Comparison of ENCODE assay signal across 14 cellular contexts in genomic region chr12:120628919-120629318, GRCh38. TPM values are rescaled to one million over a fixed set of nuclear protein-coding genes. Genes with fewer than 3 reads are reported as not detected.
DNase-seq lines count a peak whose midpoint lies in the region; ATAC-seq and TF ChIP-seq lines count a peak whose summit lies in the region.
"Had no signal": no experiment of that assay in that cellular context is flagged by ENCODE, and none has a peak within 500 bp of the region (broad histone marks: within the 10 kb centered on the region; RNA-seq: fewer than 3 reads in every experiment).

No MANE protein-coding gene starts in this region.

- no peak overlapping the region for H2BK120ac ChIP-seq in mesenchymal stem cell (ENCODE audit: low read depth, low read length)

- peak; percentile 18 for TF ChIP-seq CTCF in choroid plexus epithelial cell (conservative IDR thresholded peaks at IDR 0.05; ENCODE audit: low read depth, low read length)

- H4K8ac ChIP-seq in mesenchymal stem cell (ENCODE audit: low read length), result no peak overlapping the region

- H2BK15ac ChIP-seq in mesenchymal stem cell (ENCODE audit: low read depth, poor library complexity, severe bottlenecking), result no peak overlapping the region

- no peak overlapping the region for H2BK5ac ChIP-seq in mesenchymal stem cell (ENCODE audit: low read depth, low read length, poor library complexity, severe bottlenecking)

- no peaks in the 10 kb centered on the region for H3K79me1 ChIP-seq in mesenchymal stem cell (replicated peaks; ENCODE audit: low read length, poor library complexity, severe bottlenecking)

- H4K91ac ChIP-seq in mesenchymal stem cell (ENCODE audit: low read length), result peak overlapping the region; percentile 52

- H2BK12ac ChIP-seq in mesenchymal stem cell (ENCODE audit: low read length in 2 of 2), result no peak overlapping the region

- ATAC-seq in HG03159 (IDR thresholded peaks at IDR 0.05; ENCODE audit: unreplicated experiment), result no peak
- ATAC-seq: naive thymus-derived CD8-positive, alpha-beta T cell had no signal

- no peak overlapping the region for H2AK5ac ChIP-seq in mesenchymal stem cell (ENCODE audit: low read length, severe bottlenecking)

- H3K4me3 ChIP-seq in choroid plexus epithelial cell (ENCODE audit: low read depth, low read length), result no peak overlapping the region
- H3K4me3 ChIP-seq in mesenchymal stem cell (ENCODE audit: insufficient read depth in 1 of 2, low read depth in 1 of 2, low read length in 2 of 2), result no peak overlapping the region
- H3K4me3 ChIP-seq: PC-9 had no signal

- H3K9me3 ChIP-seq in mesenchymal stem cell (ENCODE audit: control insufficient read depth, low read length), result no peaks in the 10 kb centered on the region

- H3K4me2 ChIP-seq in mesenchymal stem cell (ENCODE audit: low read length, poor library complexity, severe bottlenecking), result no peak overlapping the region
- H3K4me2 ChIP-seq: PC-9 had no signal

- no peak overlapping the region for H3K9ac ChIP-seq in mesenchymal stem cell (ENCODE audit: low read length)

- H3K14ac ChIP-seq in mesenchymal stem cell (ENCODE audit: low read length in 2 of 2), result peak overlapping the region in 1 of 2 experiments; percentile 95

- H3K36me3 ChIP-seq in mesenchymal stem cell (ENCODE audit: control insufficient read depth in 1 of 2, insufficient read depth in 2 of 2, low read depth in 1 of 2, low read length in 2 of 2), result no peaks in the 10 kb centered on the region

- peak; percentile 17 for DNase-seq in Daoy (ENCODE audit: low read depth)
- peak; percentile 14 for DNase-seq in NCI-H226
- DNase-seq in choroid plexus epithelial cell (ENCODE audit: low read depth), result no peak
- DNase-seq in mesenchymal stem cell, result no peak
- DNase-seq in inferior parietal cortex (ENCODE audit: extremely low spot score), result no peak
- DNase-seq in CD1c-positive myeloid dendritic cell (ENCODE audit: extremely low spot score), result no peak
- DNase-seq in SIG-M5 (lab: John Stamatoyannopoulos, UW), result no peak
- DNase-seq: activated T-cell treated with anti-CD3 and anti-CD28 coated beads for 4 hours; DMS79; naive thymus-derived CD8-positive, alpha-beta T cell; NCI-H1417 treated with DMSO at 0.1 percent for 48 hours; PC-9 had no signal

- H3K4me1 ChIP-seq in mesenchymal stem cell (ENCODE audit: control insufficient read depth, insufficient read depth, low read depth, low read length), result peaks cover 4% of the 10 kb centered on the region

- H2AFZ ChIP-seq in mesenchymal stem cell (ENCODE audit: low read depth, low read length), result no peak overlapping the region
- H2AFZ ChIP-seq: PC-9 had no signal

- H3K27me3 ChIP-seq in mesenchymal stem cell (ENCODE audit: control insufficient read depth in 1 of 2, insufficient read depth in 1 of 2, low read length in 2 of 2), result peaks cover 17 to 31% of the 10 kb centered on the region in 2 experiments

- H3K4ac ChIP-seq in mesenchymal stem cell (ENCODE audit: low read depth in 1 of 2, low read length in 2 of 2), result no peak overlapping the region

- H3K18ac ChIP-seq in mesenchymal stem cell (ENCODE audit: low read depth in 1 of 2, low read length in 2 of 2), result no peak overlapping the region

- no peak overlapping the region for H3K23ac ChIP-seq in mesenchymal stem cell (ENCODE audit: low read length in 2 of 2)

- WGBS in mesenchymal stem cell, result 20% methylated on average over 4 of the region's 4 CpGs

- H3K27ac ChIP-seq in mesenchymal stem cell (ENCODE audit: low read length, poor library complexity, severe bottlenecking), result no peak overlapping the region
- H3K27ac ChIP-seq: epithelial cell of prostate, PC-9 had no signal

RNA-seq across cellular contexts. Expression of gene CABP1, which starts 11.5 kb away (rescaled TPM):
- 0.17 TPM in 1 of 2 replicates, not detected in the other for total RNA-seq in Daoy (2014; rRNA removed; shearing (Covaris generic))
- not detected for polyA plus RNA-seq in mesenchymal stem cell (2013, experiment 1 of 2)
- polyA plus RNA-seq in mesenchymal stem cell (2013, experiment 2 of 2), result not detected
- total RNA-seq: PC-9 had no signal
- polyA plus RNA-seq: naive thymus-derived CD8-positive, alpha-beta T cell had no signal

RNA-seq across cellular contexts. Expression of gene POP5, which starts 47.7 kb away (rescaled TPM):
- total RNA-seq in Daoy (2014; rRNA removed; shearing (Covaris generic)), result 96.2 and 96.8 TPM in 2 replicates
- 33.8 TPM for polyA plus RNA-seq in mesenchymal stem cell (2013, experiment 1 of 2)
- polyA plus RNA-seq in mesenchymal stem cell (2013, experiment 2 of 2), result 34.1 TPM

RNA-seq across cellular contexts. Expression of gene MLEC, which starts 58.0 kb away (rescaled TPM):
- 93.7 and 108 TPM in 2 replicates for total RNA-seq in Daoy (2014; rRNA removed; shearing (Covaris generic))
- polyA plus RNA-seq in mesenchymal stem cell (2013, experiment 1 of 2), result 87.1 TPM
- 87.6 TPM for polyA plus RNA-seq in mesenchymal stem cell (2013, experiment 2 of 2)

Comparison
In these comparisons a context has a peak if more than half of its experiments do, and no peak if none do; other contexts are left out.
1. DNase-seq: peak in Daoy (single experiment) and NCI-H226 (single experiment); none in choroid plexus epithelial cell (single experiment), mesenchymal stem cell (single experiment), inferior parietal cortex (single experiment), CD1c-positive myeloid dendritic cell (single experiment) and SIG-M5 (single experiment).